ENCODE assay signal across 27 cellular contexts in genomic region chr4:176879370-176880116, GRCh38.
DNase-seq lines count a peak whose midpoint lies in the region; ATAC-seq and TF ChIP-seq lines count a peak whose summit lies in the region.
"Had no signal": no experiment of that assay in that cellular context is flagged by ENCODE, and none has a peak within 500 bp of the region (broad histone marks: within the 10 kb centered on the region; RNA-seq: fewer than 3 reads in every experiment).

No MANE protein-coding gene starts in this region.

- H3K36me3 ChIP-seq in GM23248 (ENCODE audit: low read depth), result no peaks in the 10 kb centered on the region
- H3K36me3 ChIP-seq: BLaER1, left ventricle myocardium inferior, MG63, stomach, uterus had no signal

- 86 to 93% methylated on average over 4 of the region's 4 CpGs for WGBS in GM23248 (ENCODE audit: low coverage in 1 of 2, low lambda C conversion rate in 2 of 2, missing lambda C conversion rate in 2 of 2), 2 experiments

- TF ChIP-seq POLR2A in NB4 (IDR thresholded peaks at IDR 0.05; ENCODE audit: extremely low read depth, insufficient read length), result no peak

- peaks cover 41% of the 10 kb centered on the region for H3K4me1 ChIP-seq in GM23248 (ENCODE audit: insufficient read depth)
- H3K4me1 ChIP-seq: left ventricle myocardium inferior, uterus had no signal

- peaks cover 30% of the 10 kb centered on the region for H3F3A ChIP-seq in GM23248 (ENCODE audit: insufficient read depth)

- in situ Hi-C loops in GM23248 (cut with MboI), result no loop called here

- H3K4me3 ChIP-seq in GM23248 (no peak overlapping the region), NB4 (ENCODE audit: low read depth, low read length) (no peak overlapping the region), cardiac fibroblast (replicated peaks in 1 of 2; ENCODE audit: low read depth in 2 of 2, low read length in 2 of 2) (no peak overlapping the region)
- H3K4me3 ChIP-seq: BLaER1, left ventricle myocardium inferior, MG63, stomach, uterus had no signal

- no peak overlapping the region for H3K9ac ChIP-seq in GM23248
- H3K9ac ChIP-seq: BLaER1 had no signal

- no peak for ATAC-seq in HG03280 (IDR thresholded peaks at IDR 0.05; ENCODE audit: unreplicated experiment)
- no peak for ATAC-seq in HG02938 (IDR thresholded peaks at IDR 0.05; ENCODE audit: unreplicated experiment)
- ATAC-seq: sciatic nerve had no signal

- no peaks in the 10 kb centered on the region for H3K9me3 ChIP-seq in GM23248 (ENCODE audit: low read depth)
- H3K9me3 ChIP-seq: left ventricle myocardium inferior, stomach, uterus had no signal

- H3K27ac ChIP-seq in GM23248, result no peak overlapping the region
- H3K27ac ChIP-seq: BLaER1, left ventricle myocardium inferior, stomach, uterus had no signal

- H3K9me2 ChIP-seq in GM23248 (ENCODE audit: insufficient read depth), result no peaks in the 10 kb centered on the region

- H4K20me1 ChIP-seq in GM23248 (ENCODE audit: insufficient read depth), result no peaks in the 10 kb centered on the region
- H4K20me1 ChIP-seq: BLaER1 had no signal

- no peaks in the 10 kb centered on the region for H3K27me3 ChIP-seq in GM23248 (replicated peaks; ENCODE audit: insufficient read depth)
- H3K27me3 ChIP-seq: BLaER1, MG63, stomach, uterus had no signal

- H2AFZ ChIP-seq in GM23248, result 0 out of 2 replicates have a peak overlapping the region, but pooled peaks have one; percentile 18

- DNase-seq in GM23248 (peak; percentile 43), NB4 (ENCODE audit: low read depth) (peak; percentile 12), cardiac fibroblast (ENCODE audit: low read depth in 2 of 2) (peak; percentile 54 to 63), iris pigment epithelial cell (ENCODE audit: low read depth) (peak; percentile 55), GM19240 (ENCODE audit: insufficient read length, low spot score) (no peak)
- DNase-seq: activated CD4-positive, alpha-beta T cell treated with anti-CD3 and anti-CD28 coated beads, Interleukin-2, amount 10 ng/mL, durations not matched to agents 24 days and 14 days; activated CD8-positive, alpha-beta memory T cell treated with anti-CD3 and anti-CD28 coated beads for 24 hours; activated T-cell treated with anti-CD3 and anti-CD28 coated beads for 4 hours; DMS 273 treated with DMSO at 0.1 percent for 48 hours; effector CD4-positive, alpha-beta T cell; HCEC 1CT; KBM-7; left ventricle myocardium inferior; MG63; NCI-H1417; NCI-H2029 treated with DMSO at 0.1 percent for 48 hours; NCI-H345; NCI-H748 treated with DMSO at 0.1 percent for 48 hours; stimulated activated CD4-positive, alpha-beta T cell treated with anti-CD3 and anti-CD28 coated beads, Interleukin-12 subunit alpha, Interleukin-12 subunit beta, amount 100 ng/mL, for 4 hours; stimulated activated CD4-positive, alpha-beta T cell treated with anti-CD3 and anti-CD28 coated beads, Interleukin-4, amount 100 ng/mL, for 1 hour; stomach; T1000; uterus had no signal

- no peaks in the 10 kb centered on the region for H3K79me2 ChIP-seq in GM23248 (ENCODE audit: insufficient read depth)

- no peak for TF ChIP-seq CTCF in NB4 (IDR thresholded peaks at IDR 0.05; ENCODE audit: low read depth, low read length)
- TF ChIP-seq CTCF in cardiac fibroblast (IDR thresholded peaks at IDR 0.05; ENCODE audit: low read depth, low read length), result no peak

- no peak overlapping the region for H3K4me2 ChIP-seq in GM23248 (ENCODE audit: unreplicated experiment)
- H3K4me2 ChIP-seq: BLaER1 had no signal
